Comparison of ENCODE assay signal across 9 cellular contexts in the genomic region with DNA sequence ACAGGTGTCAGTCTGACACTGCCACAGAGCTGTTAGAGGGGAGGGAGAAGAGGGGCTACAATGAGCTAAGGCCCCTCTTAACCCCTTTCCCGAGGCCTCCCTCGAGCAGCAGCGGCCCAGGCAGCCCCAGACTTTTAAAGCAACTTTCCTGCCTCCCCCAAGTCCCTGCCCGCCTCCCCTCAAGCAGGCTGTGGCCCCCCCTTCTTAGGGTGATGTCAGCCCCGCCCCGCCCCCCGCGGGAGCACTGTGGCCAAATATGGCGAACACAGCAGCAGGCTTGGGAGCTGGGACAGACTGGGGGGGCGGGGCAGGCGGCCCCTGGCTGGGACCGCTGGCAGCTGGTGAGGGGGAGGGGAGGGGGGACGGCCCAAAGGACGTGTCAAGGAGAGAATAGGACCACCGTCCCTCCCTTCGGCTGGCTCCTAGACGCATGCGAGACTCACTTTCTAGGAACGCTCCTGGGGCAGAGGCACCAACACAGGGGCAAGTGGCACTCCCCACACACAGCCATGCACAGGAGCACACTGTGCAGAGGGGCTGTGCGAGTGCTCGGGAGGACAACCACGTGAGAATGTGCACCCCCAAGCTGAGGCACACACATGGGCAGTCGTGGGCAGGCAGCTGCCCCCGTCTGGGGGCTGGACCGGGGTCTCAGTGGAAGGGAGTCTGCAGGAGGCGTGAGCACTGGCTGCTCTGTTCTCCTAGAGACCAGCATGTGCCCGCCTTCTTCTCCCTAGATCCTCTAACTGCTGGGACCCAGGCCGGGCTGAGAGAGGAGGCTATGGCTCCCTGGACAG. TPM values are rescaled to one million over a fixed set of nuclear protein-coding genes. Genes with fewer than 3 reads are reported as not detected.
DNase-seq lines count a peak whose midpoint lies in the region; ATAC-seq, FAIRE-seq and TF ChIP-seq lines count a peak whose summit lies in the region.
"Had no signal": no experiment of that assay in that cellular context is flagged by ENCODE, and none has a peak within 500 bp of the region (broad histone marks: within the 10 kb centered on the region; RNA-seq: fewer than 3 reads in every experiment).

No MANE protein-coding gene starts in this region.

- H3K27ac ChIP-seq in H1 (ENCODE audit: low read depth, low read length): peak overlapping the region; percentile 43; the same call in 1 of the 2 replicates
- H3K27ac ChIP-seq in mesenchymal stem cell (ENCODE audit: low read length, poor library complexity, severe bottlenecking): peak overlapping the region; percentile 89
- peak overlapping the region; percentile 44 for H3K27ac ChIP-seq in upper lobe of right lung
- H3K27ac ChIP-seq in PC-9: no peak overlapping the region

- DNase-seq in NCI-H2171 treated with DMSO at 0.1 percent for 48 hours (lab: John Stamatoyannopoulos, UW): peak; percentile 89
- DNase-seq in H1 (ENCODE audit: low read depth in 1 of 2, low spot score in 2 of 2): peak in 1 of 2 experiments; percentile 84
- DNase-seq in mesenchymal stem cell: peak; percentile 73
- peak; percentile 77 for DNase-seq in upper lobe of right lung
- no peak for DNase-seq in PC-9
- no peak for DNase-seq in CD1c-positive myeloid dendritic cell (ENCODE audit: extremely low spot score)
- no peak for DNase-seq in stimulated activated effector memory CD8-positive, alpha-beta T cell treated with anti-CD3 and anti-CD28 coated beads, Interleukin-12 subunit alpha, Interleukin-12 subunit beta, amount 100 ng/mL, for 72 hours (ENCODE audit: low spot score in 2 of 2)

- intact Hi-C loops in upper lobe of right lung (cut with DNase I) (no loop called here), PC-9 (cut with micrococcal nuclease; ENCODE audit: unreplicated experiment) (no loop called here)

- H3K79me1 ChIP-seq in H1 (ENCODE audit: low read depth, low read length): peaks cover 15% of the 10 kb centered on the region
- H3K79me1 ChIP-seq in mesenchymal stem cell (replicated peaks; ENCODE audit: low read length, poor library complexity, severe bottlenecking): peaks cover 10% of the 10 kb centered on the region

- peaks cover 0 to 44% of the 10 kb centered on the region in 2 experiments; a peak in 2 of 4 replicates for H3K79me2 ChIP-seq in H1 (ENCODE audit: control insufficient read depth in 1 of 2, insufficient read depth in 2 of 2, low read length in 2 of 2)
- H3K79me2 ChIP-seq in PC-9 (ENCODE audit: low read depth): peaks cover 76% of the 10 kb centered on the region

- H3K23me2 ChIP-seq in H1 (ENCODE audit: low read depth, low read length): peaks cover 8% of the 10 kb centered on the region

- no peak overlapping the region for H3K4me3 Mint-ChIP-seq in stimulated activated effector memory CD8-positive, alpha-beta T cell treated with anti-CD3 and anti-CD28 coated beads, Interleukin-12 subunit alpha, Interleukin-12 subunit beta, amount 100 ng/mL, for 72 hours

- TF ChIP-seq RAD21 in H1 (IDR thresholded peaks at IDR 0.05 in 1 of 2, conservative IDR thresholded peaks at IDR 0.05 in 1 of 2; ENCODE audit: low read depth in 2 of 2, low read length in 2 of 2): no peak

- H4K20me1 ChIP-seq in H1 (replicated peaks in 1 of 2; ENCODE audit: control insufficient read depth in 1 of 2, insufficient read depth in 2 of 2, low read length in 2 of 2) (peaks cover 13 to 25% of the 10 kb centered on the region in 2 experiments), PC-9 (ENCODE audit: insufficient read depth) (peaks cover 18% of the 10 kb centered on the region; the same call in 1 of the 2 replicates)

- peak overlapping the region; percentile 44 for H3K56ac ChIP-seq in H1 (replicated peaks; ENCODE audit: insufficient read length, low read depth, low read length)

- H3K4ac ChIP-seq in H1 (replicated peaks; ENCODE audit: insufficient read length, low read depth, low read length) (peak overlapping the region; percentile 80), mesenchymal stem cell (ENCODE audit: low read depth in 1 of 2, low read length in 2 of 2) (peak overlapping the region in 1 of 2 experiments; percentile 83)

- peak overlapping the region; percentile 99 for H2BK15ac ChIP-seq in H1 (ENCODE audit: low read length)
- peak overlapping the region; percentile 71 for H2BK15ac ChIP-seq in mesenchymal stem cell (ENCODE audit: low read depth, poor library complexity, severe bottlenecking)

- peak overlapping the region; percentile 100 for H3K18ac ChIP-seq in H1 (ENCODE audit: extremely low read depth, low read length)
- H3K18ac ChIP-seq in mesenchymal stem cell (ENCODE audit: low read depth in 1 of 2, low read length in 2 of 2): peak overlapping the region; percentile 88 to 92

- no peaks in the 10 kb centered on the region for H3K9me2 ChIP-seq in PC-9 (ENCODE audit: insufficient read depth)

- H3K27ac Mint-ChIP-seq in stimulated activated effector memory CD8-positive, alpha-beta T cell treated with anti-CD3 and anti-CD28 coated beads, Interleukin-12 subunit alpha, Interleukin-12 subunit beta, amount 100 ng/mL, for 72 hours: no peak overlapping the region

- TF ChIP-seq CTCF in H1 (IDR thresholded peaks at IDR 0.05; ENCODE audit: control extremely low read depth in 1 of 3, insufficient read depth in 1 of 3, low read depth in 1 of 3, low read length in 3 of 3) (no peak), upper lobe of right lung (IDR thresholded peaks at IDR 0.05) (no peak), PC-9 (conservative IDR thresholded peaks at IDR 0.05) (no peak)

- H2BK120ac ChIP-seq in H1 (replicated peaks; ENCODE audit: low read depth, low read length): peak overlapping the region; percentile 71
- peak overlapping the region; percentile 40 for H2BK120ac ChIP-seq in mesenchymal stem cell (ENCODE audit: low read depth, low read length)

- BruUV-seq in PC-9 (replicated peaks; lab: Mats Ljungman, UMichigan): no TSS peak

- H2BK12ac ChIP-seq in H1 (ENCODE audit: low read depth, low read length) (peak overlapping the region; percentile 100; the same call in 1 of the 2 replicates), mesenchymal stem cell (ENCODE audit: low read length in 2 of 2) (peak overlapping the region; percentile 78 to 83)

- H3F3A ChIP-seq in PC-9 (ENCODE audit: insufficient read depth, low read depth): peaks cover 40% of the 10 kb centered on the region

- H3K4me2 ChIP-seq in H1 (ENCODE audit: insufficient read depth in 1 of 2, low read depth in 2 of 2, low read length in 2 of 2): peak overlapping the region; percentile 85 to 96
- peak overlapping the region; percentile 66 for H3K4me2 ChIP-seq in mesenchymal stem cell (ENCODE audit: low read length, poor library complexity, severe bottlenecking)
- no peak overlapping the region for H3K4me2 ChIP-seq in PC-9

- peaks cover 31 to 83% (median 70%) of the 10 kb centered on the region in 4 experiments for H3K4me1 ChIP-seq in H1 (replicated peaks in 1 of 4; ENCODE audit: control insufficient read depth in 3 of 4, insufficient read depth in 4 of 4, low read length in 3 of 4)
- peaks cover 87% of the 10 kb centered on the region for H3K4me1 ChIP-seq in mesenchymal stem cell (ENCODE audit: control insufficient read depth, insufficient read depth, low read depth, low read length)
- peaks cover 65% of the 10 kb centered on the region for H3K4me1 ChIP-seq in upper lobe of right lung
- H3K4me1 ChIP-seq in PC-9 (replicated peaks; ENCODE audit: insufficient read depth): peaks cover 67% of the 10 kb centered on the region

- H3K9me3 Mint-ChIP-seq in stimulated activated effector memory CD8-positive, alpha-beta T cell treated with anti-CD3 and anti-CD28 coated beads, Interleukin-12 subunit alpha, Interleukin-12 subunit beta, amount 100 ng/mL, for 72 hours: no peaks in the 10 kb centered on the region

- peak; percentile 25 for ATAC-seq in upper lobe of right lung
- no peak for ATAC-seq in stimulated activated effector memory CD8-positive, alpha-beta T cell treated with anti-CD3 and anti-CD28 coated beads, Interleukin-12 subunit alpha, Interleukin-12 subunit beta, amount 100 ng/mL, for 72 hours

- H3K27me3 ChIP-seq in H1 (replicated peaks in 1 of 4; ENCODE audit: control insufficient read depth in 3 of 4, extremely low read depth in 1 of 4, insufficient read depth in 3 of 4, low read length in 3 of 4) (no peaks in the 10 kb centered on the region), mesenchymal stem cell (ENCODE audit: control insufficient read depth in 1 of 2, insufficient read depth in 1 of 2, low read length in 2 of 2) (no peaks in the 10 kb centered on the region), upper lobe of right lung (no peaks in the 10 kb centered on the region), PC-9 (ENCODE audit: insufficient read depth, low read depth) (no peaks in the 10 kb centered on the region)

- H3K4me1 Mint-ChIP-seq in stimulated activated effector memory CD8-positive, alpha-beta T cell treated with anti-CD3 and anti-CD28 coated beads, Interleukin-12 subunit alpha, Interleukin-12 subunit beta, amount 100 ng/mL, for 72 hours: peaks cover 36% of the 10 kb centered on the region

- H4K8ac ChIP-seq in H1 (ENCODE audit: extremely low read depth, insufficient read depth, low read length) (peak overlapping the region; percentile 71), mesenchymal stem cell (ENCODE audit: low read length) (peak overlapping the region; percentile 80)

- peak overlapping the region; percentile 99 for H2BK5ac ChIP-seq in H1 (ENCODE audit: low read depth, low read length)
- H2BK5ac ChIP-seq in mesenchymal stem cell (ENCODE audit: low read depth, low read length, poor library complexity, severe bottlenecking): no peak overlapping the region

- CTCF ChIA-PET in H1 (lab: Charles Lee; ENCODE audit: partially characterized antibody) (interaction anchor here (0.8 to 1.8 kb wide), 4 partner anchors 8 to 31 kb away, joined by 3 to 9 read pairs (median 4); partner anchors contain the start of gene RPL10A), PC-9 (lab: Charles Lee) (no interaction called here)

- H2AK5ac ChIP-seq in H1 (ENCODE audit: low read depth, low read length) (peak overlapping the region; percentile 87; the same call in 1 of the 2 replicates), mesenchymal stem cell (ENCODE audit: low read length, severe bottlenecking) (peak overlapping the region; percentile 97)

- peak; percentile 32 for FAIRE-seq in H1 (lab: Jason Lieb, UNC)
- FAIRE-seq: endothelial cell of umbilical vein had no signal

- H3K9ac ChIP-seq in H1 (replicated peaks in 1 of 4; ENCODE audit: extremely low read depth in 1 of 4, low read depth in 3 of 4, low read length in 3 of 4): peak overlapping the region in 2 of 4 experiments; percentile 44 to 48; a peak in 3 of 7 replicates
- peak overlapping the region; percentile 67 for H3K9ac ChIP-seq in mesenchymal stem cell (ENCODE audit: low read length)

- H3K23ac ChIP-seq in H1 (ENCODE audit: insufficient read length) (no peak overlapping the region), mesenchymal stem cell (ENCODE audit: low read length in 2 of 2) (peak overlapping the region in 1 of 2 experiments; percentile 0)

- 12% methylated on average over 20 of the region's 28 CpGs; no CpG with 5 or more reads in 1 of the 2 experiments for WGBS in H1 (ENCODE audit: extremely low coverage in 1 of 2, insufficient coverage in 1 of 2, insufficient read length in 1 of 2, insufficient replicate concordance in 2 of 2, low coverage in 1 of 2, low lambda C conversion rate in 2 of 2, missing lambda C conversion rate in 1 of 2), 2 experiments
- WGBS in mesenchymal stem cell: 1% methylated on average over 23 of the region's 28 CpGs

- H2AFZ ChIP-seq in H1 (ENCODE audit: low read length) (no peak overlapping the region), mesenchymal stem cell (ENCODE audit: low read depth, low read length) (no peak overlapping the region), PC-9 (no peak overlapping the region)

- TF ChIP-seq EP300 in H1 (IDR thresholded peaks at IDR 0.05; ENCODE audit: borderline replicate concordance in 1 of 2, low read depth in 2 of 2, low read length in 2 of 2): peak in 1 of 2 experiments; percentile 80; a peak in 1 of 3 replicates

- H4K91ac ChIP-seq in H1 (replicated peaks; ENCODE audit: insufficient read length, low read length) (peak overlapping the region; percentile 97), mesenchymal stem cell (ENCODE audit: low read length) (peak overlapping the region; percentile 97)

- H3K36me3 Mint-ChIP-seq in stimulated activated effector memory CD8-positive, alpha-beta T cell treated with anti-CD3 and anti-CD28 coated beads, Interleukin-12 subunit alpha, Interleukin-12 subunit beta, amount 100 ng/mL, for 72 hours: no peaks in the 10 kb centered on the region

- POLR2A ChIA-PET in H1 (lab: Charles Lee; ENCODE audit: partially characterized antibody) (interaction anchor here (0.8 to 37.6 kb wide), 7 partner anchors 3 to 249 kb away, joined by 3 to 1319 read pairs (median 4); partner anchors contain the start of genes RPL10A and TEAD3), PC-9 (lab: Charles Lee; ENCODE audit: unreplicated experiment) (no interaction called here)

- H2BK20ac ChIP-seq in H1 (ENCODE audit: low read length): peak overlapping the region; percentile 98

- H3K36me3 ChIP-seq in H1 (ENCODE audit: control insufficient read depth in 2 of 4, insufficient read depth in 4 of 4, low read length in 3 of 4) (no peaks in the 10 kb centered on the region), mesenchymal stem cell (ENCODE audit: control insufficient read depth in 1 of 2, insufficient read depth in 2 of 2, low read depth in 1 of 2, low read length in 2 of 2) (peaks cover 2 to 26% of the 10 kb centered on the region in 2 experiments), upper lobe of right lung (no peaks in the 10 kb centered on the region), PC-9 (ENCODE audit: low read depth) (no peaks in the 10 kb centered on the region)

- H3K4me3 ChIP-seq in H1 (ENCODE audit: extremely low read depth in 1 of 4, insufficient read depth in 2 of 4, low read depth in 3 of 4, low read length in 4 of 4) (peak overlapping the region; percentile 21 to 56 (median 44); a peak in 7 of 8 replicates), mesenchymal stem cell (ENCODE audit: insufficient read depth in 1 of 2, low read depth in 1 of 2, low read length in 2 of 2) (peak overlapping the region in 1 of 2 experiments; percentile 53), upper lobe of right lung (no peak overlapping the region), PC-9 (no peak overlapping the region)

- TF ChIP-seq POLR2A in H1 (IDR thresholded peaks at IDR 0.05; ENCODE audit: control extremely low read depth in 1 of 2, low read depth in 2 of 2, low read length in 2 of 2): no peak; a peak in 1 of 3 replicates

- no peak overlapping the region for H3K14ac ChIP-seq in H1 (ENCODE audit: insufficient read length)
- peak overlapping the region in 1 of 2 experiments; percentile 71 for H3K14ac ChIP-seq in mesenchymal stem cell (ENCODE audit: low read length in 2 of 2)

- H4K5ac ChIP-seq in H1 (ENCODE audit: insufficient read length, low read depth, low read length): peak overlapping the region; percentile 75

- H3K9me3 ChIP-seq in H1 (ENCODE audit: insufficient read depth in 2 of 2, low read depth in 1 of 2, low read length in 1 of 2): no peaks in the 10 kb centered on the region
- no peaks in the 10 kb centered on the region for H3K9me3 ChIP-seq in mesenchymal stem cell (ENCODE audit: control insufficient read depth, low read length)
- no peaks in the 10 kb centered on the region for H3K9me3 ChIP-seq in upper lobe of right lung
- no peaks in the 10 kb centered on the region for H3K9me3 ChIP-seq in PC-9 (ENCODE audit: insufficient read depth, low read depth)

RNA-seq across cellular contexts. Expression of gene TEAD3, which starts 6.7 kb away (rescaled TPM):
- 27.0 and 28.7 TPM in 2 replicates for total RNA-seq in H1 (2021; fragmentation: NEBNext Ultra II Directional; extraction: Animal tissue kit (Norgen Biotek cat#: 25700))
- 20.1 and 31.0 TPM in 2 replicates for polyA plus RNA-seq in H1 (2011; rRNA removed)
- polyA plus RNA-seq in H1 (2011; cell fraction: cytosol; rRNA removed): 21.2 TPM
- 34.8 TPM for polyA plus RNA-seq in H1 (2011; cell fraction: nucleus; rRNA removed)
- polyA plus RNA-seq in H1 (2012, experiment 1 of 2): 23.4 to 29.3 TPM (median 26.1 TPM) in 4 replicates
- polyA plus RNA-seq in H1 (2012, experiment 2 of 2): 22.5 TPM
- 17.6 TPM for polyA plus RNA-seq in H1 (2013, experiment 1 of 2)
- polyA plus RNA-seq in H1 (2013, experiment 2 of 2): 16.7 TPM
- polyA minus RNA-seq in H1 (2011; rRNA and poly(A)+ RNA removed): 8.8 and 12.4 TPM in 2 replicates
- 9.2 TPM for polyA minus RNA-seq in H1 (2011; cell fraction: cytosol; rRNA and poly(A)+ RNA removed)
- polyA minus RNA-seq in H1 (2011; cell fraction: nucleus; rRNA and poly(A)+ RNA removed): 9.6 TPM
- 41.3 TPM for polyA plus RNA-seq in mesenchymal stem cell (2013, experiment 1 of 2)
- 39.0 TPM for polyA plus RNA-seq in mesenchymal stem cell (2013, experiment 2 of 2)
- total RNA-seq in upper lobe of right lung: 23.4 TPM
- total RNA-seq in PC-9 (2021): 33.1 and 40.1 TPM in 2 replicates

RNA-seq across cellular contexts. Expression of gene RPL10A, which starts 22.0 kb away (rescaled TPM):
- 1,893 and 1,923 TPM in 2 replicates for total RNA-seq in H1 (2021; fragmentation: NEBNext Ultra II Directional; extraction: Animal tissue kit (Norgen Biotek cat#: 25700))
- polyA plus RNA-seq in H1 (2011; rRNA removed): 2,801 and 2,948 TPM in 2 replicates
- polyA plus RNA-seq in H1 (2011; cell fraction: cytosol; rRNA removed): 3,231 TPM
- polyA plus RNA-seq in H1 (2011; cell fraction: nucleus; rRNA removed): 2,819 TPM
- 2,565 to 3,012 TPM (median 2,684 TPM) in 4 replicates for polyA plus RNA-seq in H1 (2012, experiment 1 of 2)
- polyA plus RNA-seq in H1 (2012, experiment 2 of 2): 2,057 TPM
- 2,379 TPM for polyA plus RNA-seq in H1 (2013, experiment 1 of 2)
- polyA plus RNA-seq in H1 (2013, experiment 2 of 2): 2,280 TPM
- 958 and 1,373 TPM in 2 replicates for polyA minus RNA-seq in H1 (2011; rRNA and poly(A)+ RNA removed)
- 907 TPM for polyA minus RNA-seq in H1 (2011; cell fraction: cytosol; rRNA and poly(A)+ RNA removed)
- 793 TPM for polyA minus RNA-seq in H1 (2011; cell fraction: nucleus; rRNA and poly(A)+ RNA removed)
- polyA plus RNA-seq in mesenchymal stem cell (2013, experiment 1 of 2): 1,727 TPM
- 1,711 TPM for polyA plus RNA-seq in mesenchymal stem cell (2013, experiment 2 of 2)
- 941 TPM for total RNA-seq in upper lobe of right lung
- 1,335 and 1,742 TPM in 2 replicates for total RNA-seq in PC-9 (2021)

RNA-seq across cellular contexts. Expression of gene TULP1, which starts 22.5 kb away (rescaled TPM):
- total RNA-seq in H1 (2021; fragmentation: NEBNext Ultra II Directional; extraction: Animal tissue kit (Norgen Biotek cat#: 25700)): 5.0 and 6.8 TPM in 2 replicates
- 3.2 and 4.4 TPM in 2 replicates for polyA plus RNA-seq in H1 (2011; rRNA removed)
- 4.1 TPM for polyA plus RNA-seq in H1 (2011; cell fraction: cytosol; rRNA removed)
- 5.5 TPM for polyA plus RNA-seq in H1 (2011; cell fraction: nucleus; rRNA removed)
- polyA plus RNA-seq in H1 (2012, experiment 1 of 2): 4.6 to 5.8 TPM (median 5.4 TPM) in 4 replicates
- 8.5 TPM for polyA plus RNA-seq in H1 (2012, experiment 2 of 2)
- 4.2 TPM for polyA plus RNA-seq in H1 (2013, experiment 1 of 2)
- 4.4 TPM for polyA plus RNA-seq in H1 (2013, experiment 2 of 2)
- polyA minus RNA-seq in H1 (2011; rRNA and poly(A)+ RNA removed): 0.32 and 2.4 TPM in 2 replicates
- 1.9 TPM for polyA minus RNA-seq in H1 (2011; cell fraction: cytosol; rRNA and poly(A)+ RNA removed)
- polyA minus RNA-seq in H1 (2011; cell fraction: nucleus; rRNA and poly(A)+ RNA removed): 4.6 TPM
- polyA plus RNA-seq in mesenchymal stem cell (2013, experiment 1 of 2): not detected
- not detected for polyA plus RNA-seq in mesenchymal stem cell (2013, experiment 2 of 2)
- total RNA-seq in upper lobe of right lung (not detected), PC-9 (2021) (not detected in 2 replicates)
- total RNA-seq: endothelial cell of umbilical vein; T-helper 1 cell treated with Interleukin-12 subunit alpha and Interleukin-12 subunit beta and Interleukin-4 antibody, amounts not matched to agents 30 ng/mL and 1 ng/mL, for 36 hours had no signal
- polyA plus RNA-seq: endothelial cell of umbilical vein had no signal

RNA-seq across cellular contexts. Expression of gene FANCE, which starts 38.1 kb away (rescaled TPM):
- 16.1 and 16.4 TPM in 2 replicates for total RNA-seq in H1 (2021; fragmentation: NEBNext Ultra II Directional; extraction: Animal tissue kit (Norgen Biotek cat#: 25700))
- polyA plus RNA-seq in H1 (2011; rRNA removed): 17.0 and 19.2 TPM in 2 replicates
- polyA plus RNA-seq in H1 (2011; cell fraction: cytosol; rRNA removed): 19.6 TPM
- polyA plus RNA-seq in H1 (2011; cell fraction: nucleus; rRNA removed): 21.5 TPM
- 11.7 to 17.9 TPM (median 16.0 TPM) in 4 replicates for polyA plus RNA-seq in H1 (2012, experiment 1 of 2)
- polyA plus RNA-seq in H1 (2012, experiment 2 of 2): 22.8 TPM
- 8.4 TPM for polyA plus RNA-seq in H1 (2013, experiment 1 of 2)
- polyA plus RNA-seq in H1 (2013, experiment 2 of 2): 8.7 TPM
- polyA minus RNA-seq in H1 (2011; rRNA and poly(A)+ RNA removed): 17.3 and 24.8 TPM in 2 replicates
- 15.8 TPM for polyA minus RNA-seq in H1 (2011; cell fraction: cytosol; rRNA and poly(A)+ RNA removed)
- 8.3 TPM for polyA minus RNA-seq in H1 (2011; cell fraction: nucleus; rRNA and poly(A)+ RNA removed)
- polyA plus RNA-seq in mesenchymal stem cell (2013, experiment 1 of 2): 2.3 TPM
- polyA plus RNA-seq in mesenchymal stem cell (2013, experiment 2 of 2): 2.3 TPM
- total RNA-seq in upper lobe of right lung (10.4 TPM), PC-9 (2021) (6.9 and 9.6 TPM in 2 replicates)

Comparison
In these comparisons a context has a peak if more than half of its experiments do, and no peak if none do; other contexts are left out.
1. DNase-seq: peak in NCI-H2171 treated with DMSO at 0.1 percent for 48 hours (single experiment), mesenchymal stem cell (single experiment) and upper lobe of right lung (single experiment); none in PC-9 (0 of 2), CD1c-positive myeloid dendritic cell (single experiment) and stimulated activated effector memory CD8-positive, alpha-beta T cell treated with anti-CD3 and anti-CD28 coated beads, Interleukin-12 subunit alpha, Interleukin-12 subunit beta, amount 100 ng/mL, for 72 hours (0 of 2).
2. H3K4me3 ChIP-seq: peak in H1 (4 of 4); none in upper lobe of right lung (single experiment) and PC-9 (single experiment).